17 cellular contexts compared by ENCODE assay signal in genomic region chr3:125936891-125937290, GRCh38. TPM values are rescaled to one million over a fixed set of nuclear protein-coding genes. Genes with fewer than 3 reads are reported as not detected.
"Had no signal": no experiment of that assay in that cellular context is flagged by ENCODE, and none has a peak within 500 bp of the region (broad histone marks: within the 10 kb centered on the region; RNA-seq: fewer than 3 reads in every experiment).

No MANE protein-coding gene starts in this region.

RNA-seq across cellular contexts. Expression of gene ROPN1B, which starts 32.1 kb away (rescaled TPM):
- total RNA-seq: activated CD4-positive, alpha-beta memory T cell treated with anti-CD3 and anti-CD28 coated beads for 36 hours; activated CD4-positive, alpha-beta T cell treated with anti-CD3 and anti-CD28 coated beads for 36 hours; activated CD4-positive, alpha-beta T cell treated with anti-CD3 and anti-CD28 coated beads, Interleukin-2, amount 10 ng/mL, durations not matched to agents 24 days and 14 days; activated CD8-positive, alpha-beta memory T cell treated with anti-CD3 and anti-CD28 coated beads for 36 hours; activated CD8-positive, alpha-beta memory T cell treated with anti-CD3 and anti-CD28 coated beads, Interleukin-2, amount 10 ng/mL, durations not matched to agents 7 days and 5 days; activated CD8-positive, alpha-beta T cell treated with anti-CD3 and anti-CD28 coated beads, Interleukin-2, amount 10 ng/mL, durations not matched to agents 7 days and 5 days; activated naive CD4-positive, alpha-beta T cell treated with anti-CD3 and anti-CD28 coated beads for 36 hours; activated naive CD8-positive, alpha-beta T cell treated with anti-CD3 and anti-CD28 coated beads for 36 hours; activated T-helper 1 cell treated with anti-CD3 and anti-CD28 coated beads, Interleukin-12 subunit alpha, Interleukin-12 subunit beta, Interleukin-2, Interleukin-4 antibody, amounts not matched to agents 30 ng/mL and 10 ng/mL and 1 ng/mL, durations not matched to agents 14 hours and 24 hours and 36 hours; activated T-helper 2 cell treated with anti-CD3 and anti-CD28 coated beads, Interferon-gamma antibody, Interleukin-2, Interleukin-4, amounts not matched to agents 10 μg/mL and 5 μg/mL and 100 μg/mL, durations not matched to agents 14 hours and 24 hours and 36 hours; dermis microvascular lymphatic vessel endothelial cell; endothelial cell of umbilical vein; esophagus squamous epithelium; fibroblast of lung; gastroesophageal sphincter; glomerular endothelial cell; T-helper 2 cell treated with Interferon-gamma antibody and Interleukin-4, amounts not matched to agents 100 ng/mL and 5 ng/mL, for 36 hours had no signal
- polyA plus RNA-seq: endothelial cell of umbilical vein, fibroblast of lung had no signal
